Comparison of ENCODE assay signal across 2 cellular contexts in genomic region chr16:50662306-50662940, GRCh38.
TF ChIP-seq lines count a peak whose summit lies in the region.

No MANE protein-coding gene starts in this region.

TF ChIP-seq in HepG2, 621 proteins besides CTCF, POLR2A, EP300 and RAD21:
- peak; percentile 97 for TF ChIP-seq RBAK (CRISPR knock-in tag; IDR thresholded peaks at IDR 0.05)
- no peak for TF ChIP-seq GABPA (IDR thresholded peaks at IDR 0.05; ENCODE audit: low read depth, low read length)
- TF ChIP-seq GABPA (CRISPR knock-in tag; IDR thresholded peaks at IDR 0.05; ENCODE audit: low read depth): no peak
- TF ChIP-seq MNT (IDR thresholded peaks at IDR 0.05): peak; percentile 44; the same call in 1 of the 2 replicates

TF ChIP-seq in IMR-90, 13 proteins besides CTCF, POLR2A, EP300 and RAD21:
- TF ChIP-seq SMC3 (IDR thresholded peaks at IDR 0.05; ENCODE audit: low read depth, low read length): no peak
- TF ChIP-seq NFE2L2 (IDR thresholded peaks at IDR 0.05; ENCODE audit: low read depth, low read length): no peak
- TF ChIP-seq USF2 (IDR thresholded peaks at IDR 0.05; ENCODE audit: low read depth, low read length): no peak
- TF ChIP-seq ELK1 (IDR thresholded peaks at IDR 0.05; ENCODE audit: borderline replicate concordance, low read depth, low read length): no peak
- no peak for TF ChIP-seq CEBPB (IDR thresholded peaks at IDR 0.05; ENCODE audit: low read depth, low read length)
- TF ChIP-seq RFX5 (IDR thresholded peaks at IDR 0.05; ENCODE audit: low read depth, low read length): no peak
- no peak for TF ChIP-seq MAZ (IDR thresholded peaks at IDR 0.05; ENCODE audit: borderline replicate concordance, low read depth, low read length)
- TF ChIP-seq CHD1 (IDR thresholded peaks at IDR 0.05; ENCODE audit: low read depth, low read length): no peak
- no peak for TF ChIP-seq RCOR1 (IDR thresholded peaks at IDR 0.05; ENCODE audit: insufficient replicate concordance, low read length)
- no peak for TF ChIP-seq FOS (IDR thresholded peaks at IDR 0.05; ENCODE audit: low read depth, low read length)
- no peak for TF ChIP-seq BHLHE40 (IDR thresholded peaks at IDR 0.05; ENCODE audit: low read depth, low read length)
- TF ChIP-seq MAFK (IDR thresholded peaks at IDR 0.05; ENCODE audit: low read depth, low read length): no peak
- no peak for TF ChIP-seq MXI1 (IDR thresholded peaks at IDR 0.05; ENCODE audit: borderline replicate concordance, low read depth, low read length)
